In the genomic region with DNA sequence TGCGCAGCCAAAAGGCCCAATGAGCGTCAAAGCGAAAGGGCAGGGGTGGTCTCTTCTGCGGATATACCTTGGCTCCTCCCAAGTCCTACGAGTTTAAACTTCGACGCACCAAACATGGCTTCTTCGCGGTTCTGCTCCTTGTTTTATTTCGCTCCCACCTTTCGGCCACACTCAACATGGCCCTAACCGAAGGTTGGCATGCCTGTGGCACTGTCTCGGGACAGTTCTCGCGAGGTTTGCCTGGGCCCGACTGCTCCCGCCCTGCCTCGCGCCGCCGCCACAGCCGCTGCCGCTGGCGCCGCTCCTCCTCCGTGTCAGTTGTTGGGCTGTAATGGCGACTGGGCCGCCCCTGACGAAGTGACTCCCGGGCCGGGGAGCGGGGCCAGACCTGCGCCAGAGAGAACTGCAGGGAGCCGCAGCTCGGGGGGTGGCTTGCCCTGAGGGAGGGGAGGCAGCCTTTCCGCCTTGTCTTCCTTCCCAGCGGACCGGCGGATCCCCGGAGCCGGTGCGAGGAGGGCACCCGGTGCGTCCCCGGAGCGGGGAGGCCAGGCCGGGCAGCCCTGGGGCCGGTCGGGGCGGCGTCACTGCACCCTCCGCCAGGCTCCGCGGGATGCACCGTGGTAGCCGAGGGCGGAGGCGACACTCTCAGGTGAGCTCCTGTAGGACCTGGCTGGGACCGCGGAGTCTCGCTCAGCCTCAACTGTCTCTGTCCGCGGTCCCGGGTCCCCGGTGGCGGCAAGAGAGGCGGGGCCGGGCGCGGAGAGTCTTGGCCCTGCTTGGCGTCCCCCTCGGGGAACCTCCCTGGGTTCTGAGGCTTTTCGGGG, we compare ENCODE assay signal across 8 cellular contexts. TPM values are rescaled to one million over a fixed set of nuclear protein-coding genes. Genes with fewer than 3 reads are reported as not detected.
A peak's percentile ranks its signal among the peaks of the same experiment; 100 is the strongest.
DNase-seq lines count a peak whose midpoint lies in the region; ATAC-seq and TF ChIP-seq lines count a peak whose summit lies in the region.

CEP350 (plus strand) TSS at position 317 of the 824 bp plus-strand sequence. CDS start 31,372 bp downstream, outside the sequence.

- 1% methylated on average over 30 of the region's 73 CpGs for WGBS in mammary epithelial cell (ENCODE audit: low coverage, missing lambda C conversion rate)

- peaks cover 48% of the 10 kb centered on the region for H3K79me2 ChIP-seq in mammary epithelial cell (ENCODE audit: insufficient read depth, low read length)

- no peaks in the 10 kb centered on the region for H4K20me1 ChIP-seq in mammary epithelial cell (ENCODE audit: insufficient read depth, low read length)

- H3K27ac ChIP-seq in WERI-Rb-1 (peak within 1 kb of the TSS; percentile 95), mammary epithelial cell (ENCODE audit: insufficient read depth, low read depth, low read length) (peak within 1 kb of the TSS; percentile 81), skeletal muscle tissue (ENCODE audit: low read depth, low read length) (peak within 1 kb of the TSS; percentile 97)

- no peak for TF ChIP-seq CTCF in WERI-Rb-1 (IDR thresholded peaks at IDR 0.05; ENCODE audit: low read depth, low read length)
- TF ChIP-seq CTCF in mammary epithelial cell (conservative IDR thresholded peaks at IDR 0.05 in 1 of 2, IDR thresholded peaks at IDR 0.05 in 1 of 2; ENCODE audit: extremely low read depth in 1 of 2, insufficient read depth in 1 of 2, low read depth in 1 of 2, low read length in 2 of 2) = no peak

- DNase-seq in ACHN (peak; percentile 100), NCI-H2227 (lab: John Stamatoyannopoulos, UW; ENCODE audit: unreplicated experiment) (peak; percentile 99), WERI-Rb-1 (peak; percentile 100), mammary epithelial cell (peak; percentile 99)

- H3K4me2 ChIP-seq in mammary epithelial cell (ENCODE audit: insufficient read depth, low read depth, low read length) = peak within 1 kb of the TSS; percentile 99

- H3K4me1 ChIP-seq in mammary epithelial cell (ENCODE audit: insufficient read depth, low read length) (peaks cover 12% of the 10 kb centered on the region), skeletal muscle tissue (ENCODE audit: control insufficient read depth in 3 of 3, insufficient read depth in 3 of 3, low read length in 3 of 3) (peaks cover 5 to 21% (median 18%) of the 10 kb centered on the region in 3 donors)

- CTCF ChIA-PET in mammary epithelial cell (lab: Charles Lee; ENCODE audit: low non-redundant PET) = no interaction called here

- intact Hi-C loops in mammary epithelial cell (cut with micrococcal nuclease) = loop anchor here (2.0 kb wide), 1 partner anchor 72 kb away; the partner anchor contains the start of gene TOR1AIP1

- peak within 1 kb of the TSS; percentile 100 for H2AFZ ChIP-seq in mammary epithelial cell (ENCODE audit: low read depth, low read length)

- in situ Hi-C loops in ACHN (cut with HindIII; ENCODE audit: low pct_ligation_motif_present, low pct_unique_long_range_greater_than_20kb, low sequenced_read_pairs) = no loop called here
- in situ Hi-C loops in mammary epithelial cell (cut with MboI; ENCODE audit: low sequenced_read_pairs in 2 of 2) = no loop called here

- ATAC-seq in GM18873 (IDR thresholded peaks at IDR 0.05; ENCODE audit: low FRiP score, unreplicated experiment) (peak; percentile 92), HG03139 (IDR thresholded peaks at IDR 0.05; ENCODE audit: unreplicated experiment) (peak; percentile 90)

- H3K9ac ChIP-seq in mammary epithelial cell (ENCODE audit: insufficient read depth, low read length) = peak within 1 kb of the TSS; percentile 95
- peak within 1 kb of the TSS; percentile 93 to 99 (median 98) for H3K9ac ChIP-seq in skeletal muscle tissue (ENCODE audit: low read depth in 1 of 3, low read length in 3 of 3)

- H3K27me3 ChIP-seq in WERI-Rb-1 (ENCODE audit: insufficient read depth, low read depth, severe bottlenecking) (no peaks in the 10 kb centered on the region), mammary epithelial cell (ENCODE audit: insufficient read depth, low read length) (no peaks in the 10 kb centered on the region), skeletal muscle tissue (ENCODE audit: control insufficient read depth in 3 of 3, insufficient read depth in 3 of 3, low read length in 3 of 3) (no peaks in the 10 kb centered on the region)

- H3K4me3 ChIP-seq in WERI-Rb-1 (ENCODE audit: low read depth, low read length) = peak within 1 kb of the TSS; percentile 99
- H3K4me3 ChIP-seq in mammary epithelial cell (replicated peaks in 1 of 3; ENCODE audit: insufficient read depth in 1 of 3, low read depth in 2 of 3, low read length in 3 of 3) = peak within 1 kb of the TSS; percentile 94 to 99 (median 96)
- H3K4me3 ChIP-seq in iPS-18c (ENCODE audit: insufficient read depth, low read depth, low read length) = peak within 1 kb of the TSS; percentile 96
- H3K4me3 ChIP-seq in skeletal muscle tissue (ENCODE audit: low read length in 3 of 3) = peak within 1 kb of the TSS; percentile 78 to 94 (median 89)

- no TSS peak for BruUV-seq in mammary epithelial cell (replicated peaks; lab: Mats Ljungman, UMichigan)

- dilution Hi-C loops in mammary epithelial cell (cut with HindIII; ENCODE audit: low sequenced_read_pairs) = no loop called here

- H3K36me3 ChIP-seq in WERI-Rb-1 (peaks cover 5% of the 10 kb centered on the region), mammary epithelial cell (ENCODE audit: insufficient read depth, low read length) (no peaks in the 10 kb centered on the region), skeletal muscle tissue (ENCODE audit: control insufficient read depth in 3 of 3, insufficient read depth in 3 of 3, low read length in 3 of 3) (no peaks in the 10 kb centered on the region)

- H3K9me3 ChIP-seq in WERI-Rb-1 (ENCODE audit: severe bottlenecking) (no peaks in the 10 kb centered on the region), mammary epithelial cell (replicated peaks; ENCODE audit: insufficient read depth, low read length) (no peaks in the 10 kb centered on the region), iPS-18c (ENCODE audit: control insufficient read depth, insufficient read depth, low read length) (peaks cover 4% of the 10 kb centered on the region), skeletal muscle tissue (ENCODE audit: control insufficient read depth in 3 of 3, low read length in 3 of 3) (no peaks in the 10 kb centered on the region)

RNA-seq across cellular contexts. Expression of gene CEP350, which starts in this region (rescaled TPM):
- 10 to 100 TPM; 29.6 to 37.5 TPM for total RNA-seq in mammary epithelial cell
- polyA plus RNA-seq in mammary epithelial cell = 5.7 TPM
- 36.0 TPM for polyA minus RNA-seq in mammary epithelial cell
- total RNA-seq in skeletal muscle tissue = 71.5 TPM

Comparison
In these comparisons a context has a peak if more than half of its experiments do, and no peak if none do; other contexts are left out.
1. Peak in every context shown above with its lines: DNase-seq, ATAC-seq, H3K4me3 ChIP-seq and H3K27ac ChIP-seq.